ENCODE assay signal across 24 cellular contexts in genomic region chr2:9187620-9188214, GRCh38. TPM values are rescaled to one million over a fixed set of nuclear protein-coding genes. Genes with fewer than 3 reads are reported as not detected.
DNase-seq lines count a peak whose midpoint lies in the region; ATAC-seq, FAIRE-seq and TF ChIP-seq lines count a peak whose summit lies in the region.
"Had no signal": no experiment of that assay in that cellular context is flagged by ENCODE, and none has a peak within 500 bp of the region (broad histone marks: within the 10 kb centered on the region; RNA-seq: fewer than 3 reads in every experiment).

No MANE protein-coding gene starts in this region.

- H3K27me3 Mint-ChIP-seq in nephron (ENCODE audit: low read depth) = peaks cover 4% of the 10 kb centered on the region
- peaks cover 2 to 7% of the 10 kb centered on the region in 2 donors for H3K27me3 Mint-ChIP-seq in CD4-positive, alpha-beta memory T cell

- H3K9me3 Mint-ChIP-seq in nephron = no peaks in the 10 kb centered on the region
- H3K9me3 Mint-ChIP-seq in CD4-positive, alpha-beta memory T cell = peaks cover 0 to 3% (median 0%) of the 10 kb centered on the region in 8 donors
- H3K9me3 Mint-ChIP-seq: activated B cell treated with CpG ODN at 0.5 μM for 24 hours; activated CD4-positive, alpha-beta memory T cell treated with anti-CD3 and anti-CD28 coated beads, Interleukin-2, amount 10 ng/mL, durations not matched to agents 7 days and 5 days had no signal

- POLR2A ChIA-PET in CD4-positive, alpha-beta memory T cell (lab: Charles Lee; ENCODE audit: partially characterized antibody) = no interaction called here

- H3K9me3 ChIP-seq in RWPE2 (ENCODE audit: severe bottlenecking) = no peaks in the 10 kb centered on the region
- H3K9me3 ChIP-seq in esophagus muscularis mucosa = no peaks in the 10 kb centered on the region
- H3K9me3 ChIP-seq in CD4-positive, alpha-beta memory T cell (ENCODE audit: control insufficient read depth in 1 of 2, low read length in 2 of 2) = no peaks in the 10 kb centered on the region
- H3K9me3 ChIP-seq: BE2C, tibial artery had no signal

- no peaks in the 10 kb centered on the region for H3K36me3 Mint-ChIP-seq in nephron (ENCODE audit: low read depth)
- no peaks in the 10 kb centered on the region for H3K36me3 Mint-ChIP-seq in CD4-positive, alpha-beta memory T cell

- no peak overlapping the region for H3K4me3 Mint-ChIP-seq in nephron
- H3K4me3 Mint-ChIP-seq in CD4-positive, alpha-beta memory T cell = no peak overlapping the region
- H3K4me3 Mint-ChIP-seq: activated B cell treated with CpG ODN at 0.5 μM for 24 hours; activated CD4-positive, alpha-beta memory T cell treated with anti-CD3 and anti-CD28 coated beads, Interleukin-2, amount 10 ng/mL, durations not matched to agents 7 days and 5 days had no signal

- H3K4me3 ChIP-seq in AG10803 (ENCODE audit: low read length) = no peak overlapping the region
- no peak overlapping the region for H3K4me3 ChIP-seq in RWPE2 (ENCODE audit: severe bottlenecking)
- H3K4me3 ChIP-seq in esophagus muscularis mucosa = no peak overlapping the region
- H3K4me3 ChIP-seq in CD4-positive, alpha-beta memory T cell (ENCODE audit: low read length in 2 of 2) = no peak overlapping the region
- H3K4me3 ChIP-seq: lung, tibial artery had no signal

- H3K36me3 ChIP-seq in RWPE2 (ENCODE audit: low read depth) (no peaks in the 10 kb centered on the region), esophagus muscularis mucosa (no peaks in the 10 kb centered on the region)
- no peaks in the 10 kb centered on the region for H3K36me3 ChIP-seq in CD4-positive, alpha-beta memory T cell (ENCODE audit: insufficient read depth, low read length)
- H3K36me3 ChIP-seq: BE2C, tibial artery had no signal

- intact Hi-C loops in esophagus muscularis mucosa (cut with DNase I) = no loop called here
- intact Hi-C loops in CD4-positive, alpha-beta memory T cell (cut with micrococcal nuclease) = no loop called here

- peaks cover 21% of the 10 kb centered on the region for H3K4me1 Mint-ChIP-seq in nephron
- H3K4me1 Mint-ChIP-seq in CD4-positive, alpha-beta memory T cell = no peaks in the 10 kb centered on the region
- H3K4me1 Mint-ChIP-seq: activated CD4-positive, alpha-beta memory T cell treated with anti-CD3 and anti-CD28 coated beads, Interleukin-2, amount 10 ng/mL, durations not matched to agents 7 days and 5 days had no signal

- TF ChIP-seq CTCF in AG10803 (conservative IDR thresholded peaks at IDR 0.05; ENCODE audit: low read length) = no peak
- TF ChIP-seq CTCF in RWPE2 (IDR thresholded peaks at IDR 0.05; ENCODE audit: poor library complexity, severe bottlenecking) = no peak
- no peak for TF ChIP-seq CTCF in esophagus muscularis mucosa (IDR thresholded peaks at IDR 0.05)
- no peak for TF ChIP-seq CTCF in nephron (IDR thresholded peaks at IDR 0.05; ENCODE audit: unreplicated experiment in 3 of 3)

- CTCF ChIA-PET in CD4-positive, alpha-beta memory T cell (lab: Charles Lee; ENCODE audit: partially characterized antibody) = interaction anchor here (0.5 kb wide), 1 partner anchor 810 kb away, joined by 3 read pairs; no protein-coding TSS in a partner anchor

- peak overlapping the region in 2 of 3 experiments; percentile 3 to 39 for H3K27ac Mint-ChIP-seq in nephron
- no peak overlapping the region for H3K27ac Mint-ChIP-seq in CD4-positive, alpha-beta memory T cell
- H3K27ac Mint-ChIP-seq: activated B cell treated with CpG ODN at 0.5 μM for 24 hours; activated CD4-positive, alpha-beta memory T cell treated with anti-CD3 and anti-CD28 coated beads, Interleukin-2, amount 10 ng/mL, durations not matched to agents 7 days and 5 days had no signal

- ATAC-seq in RWPE2 (ENCODE audit: low read depth) (peak; percentile 42), GM19324 (IDR thresholded peaks at IDR 0.05; ENCODE audit: low FRiP score, unreplicated experiment) (no peak)

- WGBS in esophagus muscularis mucosa = 58% methylated on average over 2 of the region's 2 CpGs

- FAIRE-seq in urothelium cell line (lab: Jason Lieb, UNC) = no peak
- FAIRE-seq: A204.1, frontal cortex, H54, keratinocyte, small intestine had no signal

- TF ChIP-seq POLR2A in esophagus muscularis mucosa (IDR thresholded peaks at IDR 0.05; ENCODE audit: low read depth) = no peak

- DNase-seq in AG10803 (ENCODE audit: low read depth) = peak; percentile 57
- DNase-seq in RWPE2 (ENCODE audit: low spot score) = no peak
- no peak for DNase-seq in esophagus muscularis mucosa (ENCODE audit: extremely low spot score)
- no peak for DNase-seq in CD4-positive, alpha-beta memory T cell
- no peak for DNase-seq in urothelium cell line (ENCODE audit: low spot score)
- DNase-seq in NOMO-1 (lab: John Stamatoyannopoulos, UW; ENCODE audit: unreplicated experiment in 2 of 2) = no peak
- DNase-seq: activated B cell treated with CpG ODN at 0.5 μM for 24 hours; activated CD4-positive, alpha-beta memory T cell treated with anti-CD3 and anti-CD28 coated beads, Interleukin-2, amount 10 ng/mL, durations not matched to agents 7 days and 5 days; BE2C; COR-L47; dermis blood vessel endothelial cell; NCI-H1436; NCI-H2171; small intestine; stimulated activated naive CD4-positive, alpha-beta T cell; tibial artery had no signal

- TF ChIP-seq EP300 in esophagus muscularis mucosa (IDR thresholded peaks at IDR 0.05) = no peak

- H3K27ac ChIP-seq in RWPE2 (ENCODE audit: poor library complexity, severe bottlenecking) (no peak overlapping the region), esophagus muscularis mucosa (replicated peaks in 1 of 4) (peak overlapping the region in 3 of 4 donors; percentile 24 to 58 (median 36))
- no peak overlapping the region for H3K27ac ChIP-seq in CD4-positive, alpha-beta memory T cell (ENCODE audit: low read depth, low read length)
- H3K27ac ChIP-seq: RWPE1 had no signal

- H3K27me3 ChIP-seq in RWPE2 (ENCODE audit: insufficient read depth, poor library complexity, severe bottlenecking) (no peaks in the 10 kb centered on the region), esophagus muscularis mucosa (no peaks in the 10 kb centered on the region)
- H3K27me3 ChIP-seq in CD4-positive, alpha-beta memory T cell (ENCODE audit: insufficient read depth, low read length) = no peaks in the 10 kb centered on the region
- H3K27me3 ChIP-seq: BE2C, tibial artery had no signal

- H3K4me1 ChIP-seq in RWPE2 (ENCODE audit: insufficient read depth, poor library complexity, severe bottlenecking) (peaks cover 5% of the 10 kb centered on the region), esophagus muscularis mucosa (peaks cover 19 to 34% (median 29%) of the 10 kb centered on the region in 4 donors)
- no peaks in the 10 kb centered on the region for H3K4me1 ChIP-seq in CD4-positive, alpha-beta memory T cell (ENCODE audit: insufficient read depth, low read length)

RNA-seq across cellular contexts. Expression of gene ASAP2, which starts 18.9 kb away (rescaled TPM):
- total RNA-seq in esophagus muscularis mucosa = 10 to 100 TPM; 18.7 to 24.0 (median 21.3) TPM
- total RNA-seq in CD4-positive, alpha-beta memory T cell = not detected
- polyA plus RNA-seq in CD4-positive, alpha-beta memory T cell = not detected
- total RNA-seq: activated B cell treated with CpG ODN at 0.5 μM for 24 hours had no signal

Comparison
In these comparisons a context has a peak if more than half of its experiments do, and no peak if none do; other contexts are left out.
1. H3K27ac ChIP-seq: peak in esophagus muscularis mucosa (3 of 4); none in RWPE2 (single experiment) and CD4-positive, alpha-beta memory T cell (single experiment).
2. H3K27ac Mint-ChIP-seq: peak in nephron (2 of 3); none in CD4-positive, alpha-beta memory T cell (0 of 7).
3. RNA of gene ASAP2, which starts 18.9 kb away (total RNA-seq): 18.7 to 24.0 TPM in esophagus muscularis mucosa; not detected in CD4-positive, alpha-beta memory T cell; every median in the first group is over 10 times any median in the second.